ENCODE assay signal across 8 cellular contexts in genomic region chr3:134212898-134213665, GRCh38. TPM values are rescaled to one million over a fixed set of nuclear protein-coding genes. Genes with fewer than 3 reads are reported as not detected.
DNase-seq lines count a peak whose midpoint lies in the region; ATAC-seq and TF ChIP-seq lines count a peak whose summit lies in the region.

No MANE protein-coding gene starts in this region.

- peaks cover 8% of the 10 kb centered on the region for H3K4me1 Mint-ChIP-seq in activated CD4-positive, alpha-beta memory T cell treated with anti-CD3 and anti-CD28 coated beads, Interleukin-2, amount 10 ng/mL, durations not matched to agents 7 days and 5 days

- H4K91ac ChIP-seq in mesenchymal stem cell (ENCODE audit: low read length) = no peak overlapping the region

- H3K4ac ChIP-seq in mesenchymal stem cell (ENCODE audit: low read depth in 1 of 2, low read length in 2 of 2) = no peak overlapping the region

- no peak overlapping the region for H3K4me3 Mint-ChIP-seq in activated CD4-positive, alpha-beta memory T cell treated with anti-CD3 and anti-CD28 coated beads, Interleukin-2, amount 10 ng/mL, durations not matched to agents 7 days and 5 days

- no peak overlapping the region for H3K9ac ChIP-seq in mesenchymal stem cell (ENCODE audit: low read length)

- H3K9me3 ChIP-seq in mesenchymal stem cell (ENCODE audit: control insufficient read depth, low read length) = no peaks in the 10 kb centered on the region

- 19% methylated on average over 3 of the region's 4 CpGs for WGBS in mesenchymal stem cell

- no peaks in the 10 kb centered on the region for H3K9me3 Mint-ChIP-seq in activated CD4-positive, alpha-beta memory T cell treated with anti-CD3 and anti-CD28 coated beads, Interleukin-2, amount 10 ng/mL, durations not matched to agents 7 days and 5 days

- no peak overlapping the region for H2BK5ac ChIP-seq in mesenchymal stem cell (ENCODE audit: low read depth, low read length, poor library complexity, severe bottlenecking)

- no peaks in the 10 kb centered on the region for H3K36me3 Mint-ChIP-seq in activated CD4-positive, alpha-beta memory T cell treated with anti-CD3 and anti-CD28 coated beads, Interleukin-2, amount 10 ng/mL, durations not matched to agents 7 days and 5 days (ENCODE audit: low read depth)

- no peak overlapping the region for H3K18ac ChIP-seq in mesenchymal stem cell (ENCODE audit: low read depth in 1 of 2, low read length in 2 of 2)

- no peaks in the 10 kb centered on the region for H3K27me3 Mint-ChIP-seq in activated CD4-positive, alpha-beta memory T cell treated with anti-CD3 and anti-CD28 coated beads, Interleukin-2, amount 10 ng/mL, durations not matched to agents 7 days and 5 days

- no peaks in the 10 kb centered on the region for H3K4me1 ChIP-seq in mesenchymal stem cell (ENCODE audit: control insufficient read depth, insufficient read depth, low read depth, low read length)

- no peak overlapping the region for H4K8ac ChIP-seq in mesenchymal stem cell (ENCODE audit: low read length)

- peak; percentile 64 for DNase-seq in AG10803 (ENCODE audit: low read depth)
- DNase-seq in NCI-H774 (lab: John Stamatoyannopoulos, UW) = peak; percentile 54
- peak; percentile 83 for DNase-seq in activated CD4-positive, alpha-beta memory T cell treated with anti-CD3 and anti-CD28 coated beads, Interleukin-2, amount 10 ng/mL, durations not matched to agents 7 days and 5 days
- DNase-seq in effector CD8-positive, alpha-beta T cell (lab: John Stamatoyannopoulos, UW) = peak; percentile 83
- peak; percentile 72 for DNase-seq in mesenchymal stem cell
- DNase-seq in stimulated activated CD8-positive, alpha-beta memory T cell treated with anti-CD3 and anti-CD28 coated beads, Interleukin-2, amount 100 ng/mL, for 48 hours (ENCODE audit: low read depth in 2 of 2) = peak; percentile 82 to 87

- H3K79me1 ChIP-seq in mesenchymal stem cell (replicated peaks; ENCODE audit: low read length, poor library complexity, severe bottlenecking) = peaks cover 37% of the 10 kb centered on the region

- no peak overlapping the region for H2BK120ac ChIP-seq in mesenchymal stem cell (ENCODE audit: low read depth, low read length)

- POLR2A ChIA-PET in activated CD4-positive, alpha-beta memory T cell treated with anti-CD3 and anti-CD28 coated beads, Interleukin-2, amount 10 ng/mL, durations not matched to agents 7 days and 5 days (lab: Charles Lee) = interaction anchor here (0.9 to 2.1 kb wide), 3 partner anchors 15 to 273 kb away, joined by 3 to 6 read pairs (median 4); partner anchors contain the start of genes ANAPC13 and CEP63

- peak; percentile 65 for ATAC-seq in GM19025 (IDR thresholded peaks at IDR 0.05; ENCODE audit: low read depth, unreplicated experiment)
- peak; percentile 67 for ATAC-seq in HG03442 (IDR thresholded peaks at IDR 0.05; ENCODE audit: unreplicated experiment)

- no peak overlapping the region for H2BK15ac ChIP-seq in mesenchymal stem cell (ENCODE audit: low read depth, poor library complexity, severe bottlenecking)

- CTCF ChIA-PET in activated CD4-positive, alpha-beta memory T cell treated with anti-CD3 and anti-CD28 coated beads, Interleukin-2, amount 10 ng/mL, durations not matched to agents 7 days and 5 days (lab: Charles Lee) = interaction anchor here (0.6 to 4.0 kb wide), 27 partner anchors 9 to 396 kb away, joined by 3 to 34 read pairs (median 4); partner anchors contain the start of genes ANAPC13 and CEP63

- H3K27ac Mint-ChIP-seq in activated CD4-positive, alpha-beta memory T cell treated with anti-CD3 and anti-CD28 coated beads, Interleukin-2, amount 10 ng/mL, durations not matched to agents 7 days and 5 days = no peak overlapping the region

- no peak overlapping the region for H2BK12ac ChIP-seq in mesenchymal stem cell (ENCODE audit: low read length in 2 of 2)

- H2AK5ac ChIP-seq in mesenchymal stem cell (ENCODE audit: low read length, severe bottlenecking) = no peak overlapping the region

- H3K36me3 ChIP-seq in mesenchymal stem cell (ENCODE audit: control insufficient read depth in 1 of 2, insufficient read depth in 2 of 2, low read depth in 1 of 2, low read length in 2 of 2) = peaks cover 4 to 42% of the 10 kb centered on the region in 2 experiments

- H3K4me3 ChIP-seq in AG10803 (ENCODE audit: low read length) (no peak overlapping the region), mesenchymal stem cell (ENCODE audit: insufficient read depth in 1 of 2, low read depth in 1 of 2, low read length in 2 of 2) (no peak overlapping the region)

- no peak overlapping the region for H3K27ac ChIP-seq in mesenchymal stem cell (ENCODE audit: low read length, poor library complexity, severe bottlenecking)

- H3K14ac ChIP-seq in mesenchymal stem cell (ENCODE audit: low read length in 2 of 2) = no peak overlapping the region

- no peaks in the 10 kb centered on the region for H3K27me3 ChIP-seq in mesenchymal stem cell (ENCODE audit: control insufficient read depth in 1 of 2, insufficient read depth in 1 of 2, low read length in 2 of 2)

- H3K4me2 ChIP-seq in mesenchymal stem cell (ENCODE audit: low read length, poor library complexity, severe bottlenecking) = no peak overlapping the region

- H2AFZ ChIP-seq in mesenchymal stem cell (ENCODE audit: low read depth, low read length) = no peak overlapping the region

- no peak overlapping the region for H3K23ac ChIP-seq in mesenchymal stem cell (ENCODE audit: low read length in 2 of 2)

- peak; percentile 99 for TF ChIP-seq CTCF in AG10803 (conservative IDR thresholded peaks at IDR 0.05; ENCODE audit: low read length)

RNA-seq across cellular contexts. Expression of gene RYK, which starts 37.6 kb away (rescaled TPM):
- 1 to 10 TPM; 6.0 to 6.1 TPM for total RNA-seq in activated CD4-positive, alpha-beta memory T cell treated with anti-CD3 and anti-CD28 coated beads, Interleukin-2, amount 10 ng/mL, durations not matched to agents 7 days and 5 days
- polyA plus RNA-seq in mesenchymal stem cell (2013, experiment 1 of 2) = 44.0 TPM
- 43.8 TPM for polyA plus RNA-seq in mesenchymal stem cell (2013, experiment 2 of 2)
